22 cellular contexts compared by ENCODE assay signal in genomic region chr2:197181491-197181890, GRCh38.
DNase-seq lines count a peak whose midpoint lies in the region; ATAC-seq, FAIRE-seq and TF ChIP-seq lines count a peak whose summit lies in the region.
"Had no signal": no experiment of that assay in that cellular context is flagged by ENCODE, and none has a peak within 500 bp of the region (broad histone marks: within the 10 kb centered on the region; RNA-seq: fewer than 3 reads in every experiment).

No MANE protein-coding gene starts in this region.

- no peak overlapping the region for H3K4me3 Mint-ChIP-seq in CD8-positive, alpha-beta T cell
- H3K4me3 Mint-ChIP-seq in activated naive CD8-positive, alpha-beta T cell treated with anti-CD3 and anti-CD28 coated beads, Interleukin-2, amount 50 U/mL, for 24 hours, result no peak overlapping the region
- H3K4me3 Mint-ChIP-seq in naive thymus-derived CD4-positive, alpha-beta T cell, result peak overlapping the region in 1 of 10 donors; percentile 8
- no peak overlapping the region for H3K4me3 Mint-ChIP-seq in type B pancreatic cell
- H3K4me3 Mint-ChIP-seq: stimulated activated memory B cell treated with anti-CD40 and anti-IgM and Interleukin-4, amounts not matched to agents 10 μg/mL and 1 μg/mL and 100 μg/mL, for 72 hours had no signal

- POLR2A ChIA-PET in CD8-positive, alpha-beta T cell (lab: Charles Lee), result interaction anchor here (1.2 kb wide), 1 partner anchor 17 kb away, joined by 3 read pairs; no protein-coding TSS in a partner anchor
- POLR2A ChIA-PET in naive thymus-derived CD4-positive, alpha-beta T cell (lab: Charles Lee), result interaction anchor here (0.7 to 2.0 kb wide), 3 partner anchors 17 to 638 kb away, joined by 3 to 6 read pairs (median 3); no protein-coding TSS in a partner anchor

- no peak overlapping the region for H3K4me3 ChIP-seq in CD8-positive, alpha-beta T cell (ENCODE audit: low read depth, low read length)
- H3K4me3 ChIP-seq in naive thymus-derived CD4-positive, alpha-beta T cell (ENCODE audit: low read length), result no peak overlapping the region
- H3K4me3 ChIP-seq: adrenal gland, cardiac muscle cell, GM12878, thyroid gland had no signal

- intact Hi-C loops in CD8-positive, alpha-beta T cell (cut with DNase I, micrococcal nuclease), result no loop called here
- intact Hi-C loops in naive thymus-derived CD4-positive, alpha-beta T cell (cut with micrococcal nuclease), result no loop called here

- peaks cover 81% of the 10 kb centered on the region for H3K4me1 Mint-ChIP-seq in CD8-positive, alpha-beta T cell (ENCODE audit: low read depth)
- peaks cover 58% of the 10 kb centered on the region for H3K4me1 Mint-ChIP-seq in activated naive CD8-positive, alpha-beta T cell treated with anti-CD3 and anti-CD28 coated beads, Interleukin-2, amount 50 U/mL, for 24 hours
- peaks cover 44 to 97% (median 80%) of the 10 kb centered on the region in 7 donors for H3K4me1 Mint-ChIP-seq in naive thymus-derived CD4-positive, alpha-beta T cell
- H3K4me1 Mint-ChIP-seq in type B pancreatic cell (ENCODE audit: unreplicated experiment), result peaks cover 39% of the 10 kb centered on the region

- H3K36me3 ChIP-seq in CD8-positive, alpha-beta T cell (ENCODE audit: insufficient read depth, low read length), result peaks cover 31% of the 10 kb centered on the region
- peaks cover 16 to 47% (median 19%) of the 10 kb centered on the region in 3 experiments for H3K36me3 ChIP-seq in naive thymus-derived CD4-positive, alpha-beta T cell (ENCODE audit: control insufficient read depth in 2 of 3, insufficient read depth in 3 of 3, low read length in 3 of 3)
- H3K36me3 ChIP-seq: adrenal gland, cardiac muscle cell, thyroid gland had no signal

- DNase-seq in CD8-positive, alpha-beta T cell, result no peak
- DNase-seq in H54 (ENCODE audit: insufficient read length, low spot score) (no peak), type B pancreatic cell (ENCODE audit: extremely low spot score, unreplicated experiment) (no peak)
- no peak for DNase-seq in activated naive CD8-positive, alpha-beta T cell treated with anti-CD3 and anti-CD28 coated beads, Interleukin-2, amount 50 U/mL, for 24 hours
- DNase-seq in naive thymus-derived CD4-positive, alpha-beta T cell, result no peak
- DNase-seq: activated CD4-positive, alpha-beta T cell treated with anti-CD3 and anti-CD28 coated beads, Interleukin-2, amount 50 U/mL, for 48 hours; activated T-cell treated with anti-CD3 and anti-CD28 coated beads, Interleukin-2, amount 50 U/mL, for 48 hours; adrenal gland; AML-193; GF-D8; NCI-H2171 treated with DMSO at 0.1 percent for 48 hours; OCI-M1; right cardiac atrium; SHP77; thyroid gland had no signal

- peaks cover 80% of the 10 kb centered on the region for H3K36me3 Mint-ChIP-seq in CD8-positive, alpha-beta T cell
- H3K36me3 Mint-ChIP-seq in activated naive CD8-positive, alpha-beta T cell treated with anti-CD3 and anti-CD28 coated beads, Interleukin-2, amount 50 U/mL, for 24 hours (ENCODE audit: low read depth), result peaks cover 65% of the 10 kb centered on the region
- H3K36me3 Mint-ChIP-seq in naive thymus-derived CD4-positive, alpha-beta T cell, result peaks cover 10 to 67% (median 40%) of the 10 kb centered on the region in 5 donors
- no peaks in the 10 kb centered on the region for H3K36me3 Mint-ChIP-seq in type B pancreatic cell

- no peak for TF ChIP-seq CTCF in CD8-positive, alpha-beta T cell (IDR thresholded peaks at IDR 0.05)
- TF ChIP-seq CTCF in type B pancreatic cell (conservative IDR thresholded peaks at IDR 0.05), result no peak

- CTCF ChIA-PET in CD8-positive, alpha-beta T cell (lab: Charles Lee), result interaction anchor here (1.1 to 2.5 kb wide), 4 partner anchors 9 to 68 kb away, joined by 4 to 17 read pairs (median 7); no protein-coding TSS in a partner anchor
- CTCF ChIA-PET in naive thymus-derived CD4-positive, alpha-beta T cell (lab: Charles Lee), result interaction anchor here (0.6 to 2.9 kb wide), 4 partner anchors 10 to 198 kb away, joined by 3 to 10 read pairs (median 4); no protein-coding TSS in a partner anchor

- peak overlapping the region; percentile 78 for H3K27ac Mint-ChIP-seq in CD8-positive, alpha-beta T cell
- peak overlapping the region; percentile 19 for H3K27ac Mint-ChIP-seq in activated naive CD8-positive, alpha-beta T cell treated with anti-CD3 and anti-CD28 coated beads, Interleukin-2, amount 50 U/mL, for 24 hours
- peak overlapping the region in 7 of 9 donors; percentile 6 to 80 (median 63) for H3K27ac Mint-ChIP-seq in naive thymus-derived CD4-positive, alpha-beta T cell
- H3K27ac Mint-ChIP-seq in type B pancreatic cell, result no peak overlapping the region
- H3K27ac Mint-ChIP-seq: stimulated activated memory B cell treated with anti-CD40 and anti-IgM and Interleukin-4, amounts not matched to agents 10 μg/mL and 1 μg/mL and 100 μg/mL, for 72 hours had no signal

- no peak overlapping the region for H3K27ac ChIP-seq in CD8-positive, alpha-beta T cell (ENCODE audit: low read depth, low read length)
- H3K27ac ChIP-seq in naive thymus-derived CD4-positive, alpha-beta T cell (ENCODE audit: low read depth, low read length), result no peak overlapping the region
- H3K27ac ChIP-seq: adrenal gland, cardiac muscle cell, thyroid gland had no signal

- H3K9me3 Mint-ChIP-seq in CD8-positive, alpha-beta T cell, result no peaks in the 10 kb centered on the region
- no peaks in the 10 kb centered on the region for H3K9me3 Mint-ChIP-seq in activated naive CD8-positive, alpha-beta T cell treated with anti-CD3 and anti-CD28 coated beads, Interleukin-2, amount 50 U/mL, for 24 hours
- peaks cover 0 to 2% (median 0%) of the 10 kb centered on the region in 11 donors for H3K9me3 Mint-ChIP-seq in naive thymus-derived CD4-positive, alpha-beta T cell
- H3K9me3 Mint-ChIP-seq in type B pancreatic cell, result peaks cover 5% of the 10 kb centered on the region
- H3K9me3 Mint-ChIP-seq: stimulated activated memory B cell treated with anti-CD40 and anti-IgM and Interleukin-4, amounts not matched to agents 10 μg/mL and 1 μg/mL and 100 μg/mL, for 72 hours had no signal

- no peak for ATAC-seq in CD8-positive, alpha-beta T cell
- ATAC-seq in activated naive CD8-positive, alpha-beta T cell treated with anti-CD3 and anti-CD28 coated beads, Interleukin-2, amount 50 U/mL, for 24 hours, result no peak
- no peak for ATAC-seq in naive thymus-derived CD4-positive, alpha-beta T cell
- ATAC-seq in HG03520 (IDR thresholded peaks at IDR 0.05; ENCODE audit: unreplicated experiment) (no peak), GM19467 (IDR thresholded peaks at IDR 0.05; ENCODE audit: unreplicated experiment) (no peak)
- ATAC-seq: GM12878; left lobe of liver; right cardiac atrium; stimulated activated memory B cell treated with anti-CD40 and anti-IgM and Interleukin-4, amounts not matched to agents 10 μg/mL and 1 μg/mL and 100 μg/mL, for 72 hours had no signal

- peaks cover 26% of the 10 kb centered on the region for H3K4me1 ChIP-seq in CD8-positive, alpha-beta T cell (ENCODE audit: insufficient read depth, low read length)
- peaks cover 8 to 28% of the 10 kb centered on the region in 2 donors for H3K4me1 ChIP-seq in naive thymus-derived CD4-positive, alpha-beta T cell (ENCODE audit: control insufficient read depth in 2 of 2, insufficient read depth in 2 of 2, low read length in 2 of 2)

- no peaks in the 10 kb centered on the region for H3K27me3 Mint-ChIP-seq in CD8-positive, alpha-beta T cell (ENCODE audit: low read depth)
- no peaks in the 10 kb centered on the region for H3K27me3 Mint-ChIP-seq in activated naive CD8-positive, alpha-beta T cell treated with anti-CD3 and anti-CD28 coated beads, Interleukin-2, amount 50 U/mL, for 24 hours
- no peaks in the 10 kb centered on the region for H3K27me3 Mint-ChIP-seq in naive thymus-derived CD4-positive, alpha-beta T cell
- no peaks in the 10 kb centered on the region for H3K27me3 Mint-ChIP-seq in type B pancreatic cell
- H3K27me3 Mint-ChIP-seq: stimulated activated memory B cell treated with anti-CD40 and anti-IgM and Interleukin-4, amounts not matched to agents 10 μg/mL and 1 μg/mL and 100 μg/mL, for 72 hours had no signal

- H3K9me3 ChIP-seq in CD8-positive, alpha-beta T cell (ENCODE audit: low read length), result no peaks in the 10 kb centered on the region
- no peaks in the 10 kb centered on the region for H3K9me3 ChIP-seq in naive thymus-derived CD4-positive, alpha-beta T cell (ENCODE audit: control insufficient read depth in 2 of 3, low read length in 3 of 3)
- H3K9me3 ChIP-seq: adrenal gland, thyroid gland had no signal

- peak; percentile 15 for FAIRE-seq in H54 (lab: Jason Lieb, UNC)
- FAIRE-seq: GM12878, H1 had no signal

- TF ChIP-seq POLR2A in H54 (IDR thresholded peaks at IDR 0.05; ENCODE audit: low read depth, low read length), result no peak

- H3K27me3 ChIP-seq in CD8-positive, alpha-beta T cell (ENCODE audit: insufficient read depth, low read length), result no peaks in the 10 kb centered on the region
- no peaks in the 10 kb centered on the region for H3K27me3 ChIP-seq in naive thymus-derived CD4-positive, alpha-beta T cell (ENCODE audit: control insufficient read depth in 2 of 2, insufficient read depth in 2 of 2, low read length in 2 of 2)
- H3K27me3 ChIP-seq: adrenal gland, cardiac muscle cell, thyroid gland had no signal
